Comparison of ENCODE assay signal across 9 cellular contexts in the genomic region with DNA sequence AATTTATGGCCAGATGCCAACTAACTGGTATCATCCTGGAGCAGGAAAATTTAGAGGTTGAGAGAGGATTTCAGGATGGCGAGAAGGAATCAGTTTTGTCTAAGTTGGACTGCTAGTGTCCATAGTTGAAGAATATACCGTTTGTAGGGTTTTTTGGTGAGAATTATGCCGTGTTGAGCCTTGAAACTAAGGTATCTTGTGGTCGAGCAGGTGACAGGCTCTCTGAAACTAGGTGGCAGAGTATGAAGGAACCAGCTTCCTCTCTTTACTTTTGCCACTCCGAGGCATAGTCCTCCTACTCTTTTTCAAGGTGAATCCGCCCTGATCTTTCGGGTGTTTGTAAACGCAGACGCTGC. TPM values are rescaled to one million over a fixed set of nuclear protein-coding genes. Genes with fewer than 3 reads are reported as not detected.
DNase-seq lines count a peak whose midpoint lies in the region; ATAC-seq and TF ChIP-seq lines count a peak whose summit lies in the region.
"Had no signal": no experiment of that assay in that cellular context is flagged by ENCODE, and none has a peak within 500 bp of the region (broad histone marks: within the 10 kb centered on the region; RNA-seq: fewer than 3 reads in every experiment).

No MANE protein-coding gene starts in this region.

- 91 to 96% (median 94%) methylated on average over 9 of the region's 9 CpGs for WGBS in heart left ventricle, 4 donors

- DNase-seq in T follicular helper cell (ENCODE audit: low read depth): peak; percentile 3
- peak in 7 of 9 donors; percentile 30 to 49 (median 34) for DNase-seq in naive thymus-derived CD4-positive, alpha-beta T cell
- no peak for DNase-seq in cerebellar cortex (ENCODE audit: low spot score)
- DNase-seq in heart left ventricle: no peak
- no peak for DNase-seq in type B pancreatic cell (ENCODE audit: extremely low spot score, unreplicated experiment)
- DNase-seq in GM10248 (ENCODE audit: extremely low spot score): no peak

- H3K9me3 ChIP-seq in naive thymus-derived CD4-positive, alpha-beta T cell (ENCODE audit: control insufficient read depth in 2 of 3, low read length in 3 of 3): no peaks in the 10 kb centered on the region
- H3K9me3 ChIP-seq in heart left ventricle: no peaks in the 10 kb centered on the region
- H3K9me3 ChIP-seq: neutrophil had no signal

- no peaks in the 10 kb centered on the region for H3K27me3 Mint-ChIP-seq in naive thymus-derived CD4-positive, alpha-beta T cell
- no peaks in the 10 kb centered on the region for H3K27me3 Mint-ChIP-seq in type B pancreatic cell

- H3K4me3 ChIP-seq in naive thymus-derived CD4-positive, alpha-beta T cell (ENCODE audit: low read length): peak overlapping the region; percentile 32
- H3K4me3 ChIP-seq in heart left ventricle: no peak overlapping the region

- peak overlapping the region in 5 of 9 donors; percentile 52 to 89 (median 86) for H3K27ac Mint-ChIP-seq in naive thymus-derived CD4-positive, alpha-beta T cell
- H3K27ac Mint-ChIP-seq in type B pancreatic cell: no peak overlapping the region

- CTCF ChIA-PET in naive thymus-derived CD4-positive, alpha-beta T cell (lab: Charles Lee): interaction anchor here (0.6 to 1.0 kb wide), 2 partner anchors 220 to 286 kb away, joined by 3 read pairs; no protein-coding TSS in a partner anchor
- CTCF ChIA-PET in GM10248 (lab: Yijun Ruan, JAX): interaction anchor here (1.0 to 3.7 kb wide), 8 partner anchors 8 to 67 kb away, joined by 3 to 19 read pairs (median 5); no protein-coding TSS in a partner anchor

- no peaks in the 10 kb centered on the region for H3K9me3 Mint-ChIP-seq in naive thymus-derived CD4-positive, alpha-beta T cell
- no peaks in the 10 kb centered on the region for H3K9me3 Mint-ChIP-seq in type B pancreatic cell

- H3K4me1 ChIP-seq in naive thymus-derived CD4-positive, alpha-beta T cell (ENCODE audit: control insufficient read depth in 2 of 2, insufficient read depth in 2 of 2, low read length in 2 of 2): peaks cover 73 to 76% of the 10 kb centered on the region in 2 donors
- peaks cover 4 to 99% (median 48%) of the 10 kb centered on the region in 12 donors for H3K4me1 ChIP-seq in heart left ventricle

- TF ChIP-seq CTCF in heart left ventricle (IDR thresholded peaks at IDR 0.05) (no peak), type B pancreatic cell (conservative IDR thresholded peaks at IDR 0.05) (no peak), GM10248 (IDR thresholded peaks at IDR 0.05; ENCODE audit: control extremely low read depth, extremely low read depth, low read depth, missing control alignments) (no peak)

- peak; percentile 72 for ATAC-seq in GM18861 (IDR thresholded peaks at IDR 0.05; ENCODE audit: unreplicated experiment)
- peak; percentile 74 for ATAC-seq in HG02610 (IDR thresholded peaks at IDR 0.05; ENCODE audit: unreplicated experiment)
- ATAC-seq in naive thymus-derived CD4-positive, alpha-beta T cell: peak; percentile 79
- no peak for ATAC-seq in heart left ventricle

- H3K27ac ChIP-seq in naive thymus-derived CD4-positive, alpha-beta T cell (ENCODE audit: low read depth, low read length): peak overlapping the region; percentile 49
- peak overlapping the region in 1 of 12 donors; percentile 80 for H3K27ac ChIP-seq in heart left ventricle
- H3K27ac ChIP-seq: neutrophil had no signal

- peaks cover 0 to 18% (median 0%) of the 10 kb centered on the region in 5 donors for H3K36me3 Mint-ChIP-seq in naive thymus-derived CD4-positive, alpha-beta T cell
- H3K36me3 Mint-ChIP-seq in type B pancreatic cell: peaks cover 4% of the 10 kb centered on the region

- intact Hi-C loops in naive thymus-derived CD4-positive, alpha-beta T cell (cut with micrococcal nuclease): loop anchor here (1.0 to 5.0 kb wide), 7 partner anchors 8 to 286 kb away; no protein-coding TSS in a partner anchor
- intact Hi-C loops in heart left ventricle (cut with DNase I): no loop called here

- no peak for TF ChIP-seq POLR2A in heart left ventricle (IDR thresholded peaks at IDR 0.05)

- no peaks in the 10 kb centered on the region for H3K36me3 ChIP-seq in naive thymus-derived CD4-positive, alpha-beta T cell (ENCODE audit: control insufficient read depth in 2 of 3, insufficient read depth in 3 of 3, low read length in 3 of 3)
- peaks cover 0 to 2% (median 0%) of the 10 kb centered on the region in 9 donors for H3K36me3 ChIP-seq in heart left ventricle
- H3K36me3 ChIP-seq: neutrophil had no signal

- POLR2A ChIA-PET in naive thymus-derived CD4-positive, alpha-beta T cell (lab: Charles Lee): interaction anchor here (4.1 kb wide), 1 partner anchor 8 kb away, joined by 19 read pairs; no protein-coding TSS in a partner anchor
- POLR2A ChIA-PET in GM10248 (lab: Yijun Ruan, JAX): no interaction called here

- no peaks in the 10 kb centered on the region for H3K27me3 ChIP-seq in naive thymus-derived CD4-positive, alpha-beta T cell (ENCODE audit: control insufficient read depth in 2 of 2, insufficient read depth in 2 of 2, low read length in 2 of 2)
- H3K27me3 ChIP-seq in heart left ventricle: no peaks in the 10 kb centered on the region
- H3K27me3 ChIP-seq: neutrophil had no signal

- peaks cover 7 to 51% (median 37%) of the 10 kb centered on the region in 7 donors for H3K4me1 Mint-ChIP-seq in naive thymus-derived CD4-positive, alpha-beta T cell
- peaks cover 5% of the 10 kb centered on the region for H3K4me1 Mint-ChIP-seq in type B pancreatic cell (ENCODE audit: unreplicated experiment)

- H3K4me3 Mint-ChIP-seq in naive thymus-derived CD4-positive, alpha-beta T cell: peak overlapping the region in 4 of 10 donors; percentile 70 to 83 (median 80)
- H3K4me3 Mint-ChIP-seq in type B pancreatic cell: no peak overlapping the region

RNA-seq across cellular contexts. Expression of a gene that starts 9.7 kb away (rescaled TPM):
- total RNA-seq in naive thymus-derived CD4-positive, alpha-beta T cell: 10 to 100 TPM; 48.5 to 84.5 (median 57.0) TPM
- polyA plus RNA-seq in naive thymus-derived CD4-positive, alpha-beta T cell: 10 to 100 TPM; 73.8 to 90.8 TPM
- total RNA-seq in heart left ventricle (10 to 100 TPM; 20.6 to 51.8 (median 34.5) TPM), type B pancreatic cell (ENCODE audit: low replicate concordance) (20.2 and 20.7 TPM in 2 replicates)
- 10 to 100 TPM; 11.2 to 12.6 TPM for polyA plus RNA-seq in heart left ventricle

Comparison
In these comparisons a context has a peak if more than half of its experiments do, and no peak if none do; other contexts are left out.
1. ATAC-seq: peak in GM18861 (single experiment), HG02610 (single experiment) and naive thymus-derived CD4-positive, alpha-beta T cell (single experiment); none in heart left ventricle (0 of 4).
2. DNase-seq: peak in T follicular helper cell (single experiment) and naive thymus-derived CD4-positive, alpha-beta T cell (7 of 9); none in cerebellar cortex (single experiment), heart left ventricle (0 of 5), type B pancreatic cell (single experiment) and GM10248 (single experiment).
3. intact Hi-C loops: an anchor here in naive thymus-derived CD4-positive, alpha-beta T cell (1.0 to 5.0 kb wide); none called in heart left ventricle.